Comparison of ENCODE assay signal across 1 cellular context in genomic region chr9:108093773-108094675, GRCh38.
TF ChIP-seq lines count a peak whose summit lies in the region.

No MANE protein-coding gene starts in this region.

TF ChIP-seq in K562, 482 proteins besides CTCF, POLR2A, EP300 and RAD21 (continued from another document):
- peak; percentile 86 for TF ChIP-seq THRB (CRISPR knock-in tag; conservative IDR thresholded peaks at IDR 0.05)
